In the genomic region with DNA sequence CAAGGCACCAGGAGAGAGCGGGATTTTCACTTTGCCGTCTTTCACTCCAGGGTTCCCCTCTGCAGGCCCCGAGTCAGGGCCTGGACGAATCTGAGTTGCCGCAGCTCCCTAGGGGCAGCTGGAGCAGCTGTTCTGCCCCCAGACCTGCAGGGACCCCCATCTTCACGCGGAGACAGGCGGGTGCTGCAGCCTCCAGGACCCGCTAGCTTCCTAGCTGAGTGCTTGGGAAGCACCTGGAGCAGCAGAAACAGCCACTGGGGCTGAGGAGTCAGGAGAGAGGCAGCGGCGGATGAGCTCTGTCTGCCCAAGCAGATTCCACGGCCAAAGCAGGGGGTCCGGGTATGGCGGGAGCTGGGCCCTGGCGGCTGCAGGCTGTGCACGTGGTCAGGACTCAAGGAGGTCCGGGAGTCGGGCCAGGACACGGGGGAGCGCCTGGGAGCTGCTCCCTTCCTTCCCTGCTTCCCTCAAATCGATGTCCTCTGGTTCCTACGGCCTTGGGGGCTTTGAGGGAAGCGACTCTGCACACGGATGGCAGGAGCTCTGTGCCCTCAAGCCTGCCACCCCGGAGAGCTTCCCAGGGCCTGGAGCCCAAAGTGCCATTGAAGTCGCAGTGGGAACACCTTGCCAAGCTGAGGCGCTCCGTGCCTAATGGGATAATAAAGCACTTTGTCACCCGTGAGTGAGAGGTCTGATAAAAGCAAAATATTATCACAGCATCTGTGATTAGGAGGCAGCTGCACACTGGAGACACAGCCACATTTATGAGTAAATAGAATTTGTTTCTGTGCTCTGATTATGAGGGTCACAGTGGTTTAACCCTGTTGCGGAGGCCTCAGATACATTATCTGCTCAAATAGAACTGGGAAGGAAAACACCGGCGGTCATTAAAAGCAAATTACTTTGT, we compare ENCODE assay signal across 20 cellular contexts. TPM values are rescaled to one million over a fixed set of nuclear protein-coding genes. Genes with fewer than 3 reads are reported as not detected.
DNase-seq lines count a peak whose midpoint lies in the region; ATAC-seq and TF ChIP-seq lines count a peak whose summit lies in the region.
"Had no signal": no experiment of that assay in that cellular context is flagged by ENCODE, and none has a peak within 500 bp of the region (broad histone marks: within the 10 kb centered on the region; RNA-seq: fewer than 3 reads in every experiment).

No MANE protein-coding gene starts in this region.

- H2AK5ac ChIP-seq in H9 (ENCODE audit: insufficient read length, low read length) = no peak overlapping the region

- H3K27me3 ChIP-seq in H9 (ENCODE audit: insufficient read depth, low read length) = peaks cover 21% of the 10 kb centered on the region; the same call in 1 of the 2 replicates
- H3K27me3 ChIP-seq: right lobe of liver had no signal

- no peak overlapping the region for H3K4me2 ChIP-seq in H9 (ENCODE audit: insufficient read depth, insufficient read length, low read length)

- H3K36me3 Mint-ChIP-seq in H9 (ENCODE audit: insufficient read depth in 1 of 3, low read depth in 3 of 3) (no peaks in the 10 kb centered on the region; a peak in 1 of 7 replicates), progenitor cell of endocrine pancreas (ENCODE audit: insufficient read depth) (peaks cover 19% of the 10 kb centered on the region)
- H3K36me3 Mint-ChIP-seq: activated naive CD4-positive, alpha-beta T cell treated with anti-CD3 and anti-CD28 coated beads, Interleukin-2, amount 50 U/mL, for 72 hours; brain; immature natural killer cell had no signal

- no peak overlapping the region for H3K56ac ChIP-seq in H9 (ENCODE audit: insufficient read length, low read depth, low read length)

- no peak overlapping the region for H2BK5ac ChIP-seq in H9 (ENCODE audit: insufficient read length, low read length)

- no peaks in the 10 kb centered on the region for H3K9me3 ChIP-seq in H9 (ENCODE audit: control insufficient read depth, low read depth, low read length)
- H3K9me3 ChIP-seq: right lobe of liver, SJSA1 had no signal

- no peak overlapping the region for H2BK12ac ChIP-seq in H9 (ENCODE audit: insufficient read length, low read depth, low read length)

- DNase-seq in H9 = no peak
- peak; percentile 23 for DNase-seq in NCI-H146 treated with DMSO at 0.1 percent for 48 hours (lab: John Stamatoyannopoulos, UW; ENCODE audit: unreplicated experiment)
- peak; percentile 49 for DNase-seq in coronary artery (ENCODE audit: low spot score)
- no peak for DNase-seq in progenitor cell of endocrine pancreas (ENCODE audit: low spot score, unreplicated experiment)
- DNase-seq in activated T-cell treated with anti-CD3 and anti-CD28 coated beads, Interleukin-2, amount 50 U/mL, for 48 hours = no peak
- DNase-seq in activated CD4-positive, alpha-beta T cell treated with anti-CD3 and anti-CD28 coated beads, Interleukin-2, amount 50 U/mL, for 48 hours = no peak
- DNase-seq: activated CD4-positive, alpha-beta T cell treated with anti-CD3 and anti-CD28 coated beads for 4 hours; activated T-cell treated with anti-CD3 and anti-CD28 coated beads, Interleukin-2, amount 50 U/mL, for 1 hour; AML-193; dermis blood vessel endothelial cell; immature natural killer cell; mesendoderm; NCI-H446 treated with DMSO at 0.1 percent for 48 hours; right lobe of liver; substantia nigra had no signal

- H3K18ac ChIP-seq in H9 (ENCODE audit: insufficient read length, low read depth, low read length) = no peak overlapping the region

- no peak overlapping the region for H2BK120ac ChIP-seq in H9 (ENCODE audit: low read depth, low read length, poor library complexity, severe bottlenecking)

- no peaks in the 10 kb centered on the region for H3K79me2 ChIP-seq in H9 (ENCODE audit: insufficient read depth, low read length)

- ATAC-seq in HG03469 (IDR thresholded peaks at IDR 0.05; ENCODE audit: unreplicated experiment) = no peak
- ATAC-seq: activated naive CD4-positive, alpha-beta T cell treated with anti-CD3 and anti-CD28 coated beads, Interleukin-2, amount 50 U/mL, for 72 hours; esophagus mucosa; right lobe of liver had no signal

- no CpG with 5 or more reads among the region's 32 CpGs for WGBS in H9 (ENCODE audit: extremely low coverage, insufficient read length, low lambda C conversion rate)

- no peak overlapping the region for H3K23ac ChIP-seq in H9 (ENCODE audit: insufficient read length, low read depth, low read length)

- H3K4me1 Mint-ChIP-seq in H9 = peaks cover 0 to 3% of the 10 kb centered on the region in 2 experiments; a peak in 1 of 4 replicates
- peaks cover 42% of the 10 kb centered on the region for H3K4me1 Mint-ChIP-seq in progenitor cell of endocrine pancreas (ENCODE audit: low read depth)
- H3K4me1 Mint-ChIP-seq: brain, immature natural killer cell had no signal

- no peak overlapping the region for H3K9ac ChIP-seq in H9 (ENCODE audit: extremely low read depth, insufficient read length, low read length)

- no peak overlapping the region for H2AFZ ChIP-seq in H9 (ENCODE audit: low read length)

- H3K4me3 Mint-ChIP-seq in H9 (no peak overlapping the region), progenitor cell of endocrine pancreas (ENCODE audit: low read depth) (peak overlapping the region; percentile 1)
- H3K4me3 Mint-ChIP-seq: brain, immature natural killer cell had no signal

- H4K91ac ChIP-seq in H9 (ENCODE audit: insufficient read length, low read depth, low read length) = no peak overlapping the region

- H2BK20ac ChIP-seq in H9 (ENCODE audit: low read depth, low read length, poor library complexity, severe bottlenecking) = no peak overlapping the region

- H3K27ac ChIP-seq in H9 (ENCODE audit: insufficient read length, low read depth, low read length) = no peak overlapping the region
- no peak overlapping the region for H3K27ac ChIP-seq in coronary artery
- H3K27ac ChIP-seq: right lobe of liver, SJSA1 had no signal

- no peak overlapping the region for H3K4ac ChIP-seq in H9 (ENCODE audit: low read depth, low read length)

- peaks cover 81% of the 10 kb centered on the region for H3K27me3 Mint-ChIP-seq in H9 (ENCODE audit: low read depth)
- peaks cover 18% of the 10 kb centered on the region for H3K27me3 Mint-ChIP-seq in progenitor cell of endocrine pancreas

- no peak overlapping the region for H3K4me3 ChIP-seq in coronary artery
- H3K4me3 ChIP-seq: right lobe of liver, SJSA1 had no signal

- no peaks in the 10 kb centered on the region for H3K79me1 ChIP-seq in H9 (ENCODE audit: insufficient read depth, low read depth, low read length, poor library complexity, severe bottlenecking)

- H4K20me1 ChIP-seq in H9 (ENCODE audit: control insufficient read depth, insufficient read depth, insufficient read length) = no peaks in the 10 kb centered on the region

- H3K4me1 ChIP-seq in H9 (ENCODE audit: insufficient read depth, low read length) = no peaks in the 10 kb centered on the region
- H3K4me1 ChIP-seq: right lobe of liver, SJSA1 had no signal

- TF ChIP-seq CTCF in H9 (conservative IDR thresholded peaks at IDR 0.05) (no peak), coronary artery (IDR thresholded peaks at IDR 0.05) (no peak), progenitor cell of endocrine pancreas (IDR thresholded peaks at IDR 0.05; ENCODE audit: unreplicated experiment) (no peak)

- no peak overlapping the region for H3T11ph ChIP-seq in H9 (ENCODE audit: low read length)

- no peak overlapping the region for H3K27ac Mint-ChIP-seq in H9
- peak overlapping the region; percentile 35 for H3K27ac Mint-ChIP-seq in progenitor cell of endocrine pancreas
- H3K27ac Mint-ChIP-seq: activated naive CD4-positive, alpha-beta T cell treated with anti-CD3 and anti-CD28 coated beads, Interleukin-2, amount 50 U/mL, for 72 hours; immature natural killer cell had no signal

- H3K9me3 Mint-ChIP-seq in H9 = no peaks in the 10 kb centered on the region
- no peaks in the 10 kb centered on the region for H3K9me3 Mint-ChIP-seq in progenitor cell of endocrine pancreas (ENCODE audit: low read depth)
- H3K9me3 Mint-ChIP-seq: activated naive CD4-positive, alpha-beta T cell treated with anti-CD3 and anti-CD28 coated beads, Interleukin-2, amount 50 U/mL, for 72 hours; immature natural killer cell had no signal

- peaks cover 2% of the 10 kb centered on the region for H3K23me2 ChIP-seq in H9 (ENCODE audit: insufficient read length, low read depth, low read length, poor library complexity, severe bottlenecking)

- H3K14ac ChIP-seq in H9 (ENCODE audit: insufficient read depth, low read length) = no peak overlapping the region

- H2BK15ac ChIP-seq in H9 (ENCODE audit: low read depth, low read length) = peak overlapping the region; percentile 90; the same call in 1 of the 2 replicates

- H4K5ac ChIP-seq in H9 (ENCODE audit: insufficient read length, low read depth, low read length) = no peak overlapping the region

- H4K8ac ChIP-seq in H9 (replicated peaks; ENCODE audit: insufficient read length, low read depth, low read length) = no peak overlapping the region

RNA-seq across cellular contexts. Expression of gene MNX1, which starts 17.2 kb away (rescaled TPM):
- total RNA-seq in H9 (2021) (0.20 TPM in 1 of 2 replicates, not detected in the other), progenitor cell of endocrine pancreas (86.5 and 103 TPM in 2 replicates)
- total RNA-seq: dermis blood vessel endothelial cell, right lobe of liver, SJSA1 had no signal

RNA-seq across cellular contexts. Expression of gene NOM1, which starts 43.8 kb away (rescaled TPM):
- 30.4 and 31.7 TPM in 2 replicates for total RNA-seq in H9 (2021)
- total RNA-seq in progenitor cell of endocrine pancreas = 33.6 and 34.4 TPM in 2 replicates

Comparison
In these comparisons a context has a peak if more than half of its experiments do, and no peak if none do; other contexts are left out.
1. DNase-seq: peak in NCI-H146 treated with DMSO at 0.1 percent for 48 hours (single experiment) and coronary artery (single experiment); none in H9 (single experiment), progenitor cell of endocrine pancreas (single experiment), activated T-cell treated with anti-CD3 and anti-CD28 coated beads, Interleukin-2, amount 50 U/mL, for 48 hours (0 of 2) and activated CD4-positive, alpha-beta T cell treated with anti-CD3 and anti-CD28 coated beads, Interleukin-2, amount 50 U/mL, for 48 hours (0 of 2).
2. RNA of gene MNX1, which starts 17.2 kb away (total RNA-seq): 86.5 to 103 TPM in progenitor cell of endocrine pancreas; 0.20 TPM in H9; every median in the first group is over 10 times any median in the second.